In genomic region chr3:38454884-38455638, GRCh38 we compare ENCODE assay signal across 8 cellular contexts. TPM values are rescaled to one million over a fixed set of nuclear protein-coding genes. Genes with fewer than 3 reads are reported as not detected.
DNase-seq lines count a peak whose midpoint lies in the region; ATAC-seq, FAIRE-seq and TF ChIP-seq lines count a peak whose summit lies in the region.

No MANE protein-coding gene starts in this region.

- peak overlapping the region; percentile 65 for H4K5ac ChIP-seq in H1 (ENCODE audit: insufficient read length, low read depth, low read length)

- H2BK12ac ChIP-seq in H1 (ENCODE audit: low read depth, low read length): peak overlapping the region; percentile 93; the same call in 1 of the 2 replicates

- H3K4me2 ChIP-seq in H1 (ENCODE audit: insufficient read depth in 1 of 2, low read depth in 2 of 2, low read length in 2 of 2): peak overlapping the region; percentile 94 to 97

- H4K8ac ChIP-seq in H1 (ENCODE audit: extremely low read depth, insufficient read depth, low read length): peak overlapping the region; percentile 99

- no peak for TF ChIP-seq EP300 in H1 (IDR thresholded peaks at IDR 0.05; ENCODE audit: borderline replicate concordance in 1 of 2, low read depth in 2 of 2, low read length in 2 of 2)

- H3K4me3 Mint-ChIP-seq in memory B cell: peak overlapping the region; percentile 88

- H3K4me3 ChIP-seq in H7 (ENCODE audit: insufficient read depth, low read depth, low read length) (peak overlapping the region; percentile 94), H1 (ENCODE audit: extremely low read depth in 1 of 4, insufficient read depth in 2 of 4, low read depth in 3 of 4, low read length in 4 of 4) (peak overlapping the region; percentile 74 to 99 (median 91))

- H3K27ac ChIP-seq in H1 (ENCODE audit: low read depth, low read length): peak overlapping the region; percentile 99

- H2BK5ac ChIP-seq in H1 (ENCODE audit: low read depth, low read length): peak overlapping the region; percentile 94

- H2BK120ac ChIP-seq in H1 (replicated peaks; ENCODE audit: low read depth, low read length): peak overlapping the region; percentile 74

- peaks cover 8% of the 10 kb centered on the region for H3K27me3 Mint-ChIP-seq in memory B cell

- TF ChIP-seq POLR2A in H1 (IDR thresholded peaks at IDR 0.05; ENCODE audit: control extremely low read depth in 1 of 2, low read depth in 2 of 2, low read length in 2 of 2): peak; percentile 36 to 92

- POLR2A ChIA-PET in H1 (lab: Charles Lee; ENCODE audit: partially characterized antibody): interaction anchor here (0.7 to 2.1 kb wide), 22 partner anchors 8 to 318 kb away, joined by 3 to 10 read pairs (median 4); partner anchors contain the start of genes ACAA1 and XYLB

- H3K18ac ChIP-seq in H1 (ENCODE audit: extremely low read depth, low read length): peak overlapping the region; percentile 72

- 0 out of 4 replicates have a peak, but pooled peaks of 1 of the 2 experiments have one; percentile 2 for TF ChIP-seq RAD21 in H1 (IDR thresholded peaks at IDR 0.05 in 1 of 2, conservative IDR thresholded peaks at IDR 0.05 in 1 of 2; ENCODE audit: low read depth in 2 of 2, low read length in 2 of 2)

- peak overlapping the region; percentile 45 for H3K27ac Mint-ChIP-seq in memory B cell

- H3K23me2 ChIP-seq in H1 (ENCODE audit: low read depth, low read length): peaks cover 20% of the 10 kb centered on the region

- H2AK5ac ChIP-seq in H1 (ENCODE audit: low read depth, low read length): no peak overlapping the region; the same call in none of the 2 replicates

- 0 out of 2 replicates have a peak overlapping the region, but pooled peaks have one; percentile 37 for H2BK15ac ChIP-seq in H1 (ENCODE audit: low read length)

- H3K79me1 ChIP-seq in H1 (ENCODE audit: low read depth, low read length): peaks cover 16% of the 10 kb centered on the region

- H3K4me1 ChIP-seq in H1 (replicated peaks in 1 of 4; ENCODE audit: control insufficient read depth in 3 of 4, insufficient read depth in 4 of 4, low read length in 3 of 4): peaks cover 10 to 24% (median 16%) of the 10 kb centered on the region in 4 experiments

- H3K56ac ChIP-seq in H1 (replicated peaks; ENCODE audit: insufficient read length, low read depth, low read length): peak overlapping the region; percentile 92

- H4K91ac ChIP-seq in H1 (replicated peaks; ENCODE audit: insufficient read length, low read length): peak overlapping the region; percentile 97

- peaks cover 26 to 34% of the 10 kb centered on the region in 2 experiments for H4K20me1 ChIP-seq in H1 (replicated peaks in 1 of 2; ENCODE audit: control insufficient read depth in 1 of 2, insufficient read depth in 2 of 2, low read length in 2 of 2)

- no peak overlapping the region for H2AFZ ChIP-seq in H1 (ENCODE audit: low read length)

- peaks cover 48 to 59% of the 10 kb centered on the region in 2 experiments for H3K79me2 ChIP-seq in H1 (ENCODE audit: control insufficient read depth in 1 of 2, insufficient read depth in 2 of 2, low read length in 2 of 2)

- peak overlapping the region; percentile 96 for H3K4ac ChIP-seq in H1 (replicated peaks; ENCODE audit: insufficient read length, low read depth, low read length)

- H3K9ac ChIP-seq in H1 (replicated peaks in 1 of 4; ENCODE audit: extremely low read depth in 1 of 4, low read depth in 3 of 4, low read length in 3 of 4): peak overlapping the region; percentile 97 to 99 (median 99)

- H3K36me3 ChIP-seq in H7 (replicated peaks; ENCODE audit: control insufficient read depth, insufficient read depth, low read length) (no peaks in the 10 kb centered on the region), H1 (ENCODE audit: control insufficient read depth in 2 of 4, insufficient read depth in 4 of 4, low read length in 3 of 4) (no peaks in the 10 kb centered on the region; a peak in 1 of 8 replicates)

- TF ChIP-seq CTCF in H1 (IDR thresholded peaks at IDR 0.05; ENCODE audit: control extremely low read depth in 1 of 3, insufficient read depth in 1 of 3, low read depth in 1 of 3, low read length in 3 of 3): no peak

- H3K9me3 ChIP-seq in H1 (ENCODE audit: insufficient read depth in 2 of 2, low read depth in 1 of 2, low read length in 1 of 2): 0 out of 4 replicates have a peak, but pooled peaks cover 0 to 5% of the 10 kb centered on the region in 2 experiments

- CTCF ChIA-PET in H1 (lab: Charles Lee; ENCODE audit: partially characterized antibody): interaction anchor here (0.8 to 2.4 kb wide), 7 partner anchors 10 to 108 kb away, joined by 3 to 16 read pairs (median 3); partner anchors contain the start of gene XYLB

- FAIRE-seq in H1 (lab: Jason Lieb, UNC): no peak

- H3K14ac ChIP-seq in H1 (ENCODE audit: insufficient read length): peak overlapping the region; percentile 89

- peaks cover 14% of the 10 kb centered on the region for H3K4me1 Mint-ChIP-seq in memory B cell

- peak; percentile 36 for ATAC-seq in memory B cell (ENCODE audit: low read depth)

- no peak overlapping the region for H3K23ac ChIP-seq in H1 (ENCODE audit: insufficient read length)

- H3K36me3 Mint-ChIP-seq in memory B cell: no peaks in the 10 kb centered on the region

- WGBS in H1 (ENCODE audit: extremely low coverage in 1 of 2, insufficient coverage in 1 of 2, insufficient read length in 1 of 2, insufficient replicate concordance in 2 of 2, low coverage in 1 of 2, low lambda C conversion rate in 2 of 2, missing lambda C conversion rate in 1 of 2), 2 experiments: 2% methylated on average over 33 of the region's 72 CpGs; no CpG with 5 or more reads in 1 of the 2 experiments

- H3K27me3 ChIP-seq in H7 (ENCODE audit: control insufficient read depth, insufficient read depth, low read length): no peaks in the 10 kb centered on the region
- H3K27me3 ChIP-seq in H1 (replicated peaks in 1 of 4; ENCODE audit: control insufficient read depth in 3 of 4, extremely low read depth in 1 of 4, insufficient read depth in 3 of 4, low read length in 3 of 4): no peaks in the 10 kb centered on the region

- no peaks in the 10 kb centered on the region for H3K9me3 Mint-ChIP-seq in memory B cell

- peak; percentile 53 for DNase-seq in DMS 273 treated with DMSO at 0.1 percent for 48 hours (lab: John Stamatoyannopoulos, UW)
- DNase-seq in H7: peak; percentile 95
- DNase-seq in NCI-H2029 treated with DMSO at 0.1 percent for 48 hours (lab: John Stamatoyannopoulos, UW): peak; percentile 71
- peak; percentile 31 for DNase-seq in activated CD4-positive, alpha-beta T cell treated with anti-CD3 and anti-CD28 coated beads, Interleukin-2, amount 50 U/mL, for 1 hour
- peak; percentile 53 to 92 for DNase-seq in H1 (ENCODE audit: low read depth in 1 of 2, low spot score in 2 of 2)
- peak in 1 of 2 donors; percentile 29 for DNase-seq in memory B cell (ENCODE audit: low spot score in 2 of 2)
- peak in 5 of 6 experiments; percentile 11 to 52 (median 21) for DNase-seq in stimulated activated naive CD4-positive, alpha-beta T cell (lab: John Stamatoyannopoulos, UW)
- DNase-seq in dedifferentiated amniotic fluid mesenchymal stem cell (ENCODE audit: extremely low spot score): no peak

- no peak overlapping the region for H2BK20ac ChIP-seq in H1 (ENCODE audit: low read length)

TF ChIP-seq in H1, 55 proteins besides CTCF, POLR2A, EP300 and RAD21 (continues in another document):
- TF ChIP-seq TAF1 (IDR thresholded peaks at IDR 0.05; ENCODE audit: low read depth, low read length) (peak; percentile 86), FOSL1 (IDR thresholded peaks at IDR 0.05; ENCODE audit: insufficient read depth, low read depth, low read length) (no peak), RXRA (IDR thresholded peaks at IDR 0.05; ENCODE audit: insufficient read depth, low read depth, low read length) (no peak), SRF (IDR thresholded peaks at IDR 0.05; ENCODE audit: low read depth, low read length) (no peak), KDM1A (IDR thresholded peaks at IDR 0.05; ENCODE audit: borderline replicate concordance, low read length) (no peak), RFX5 (IDR thresholded peaks at IDR 0.05; ENCODE audit: borderline replicate concordance, low read depth, low read length) (no peak)

RNA-seq across cellular contexts. Expression of gene ACVR2B, which starts 1.4 kb away (rescaled TPM):
- total RNA-seq in H7 (2014; rRNA removed; shearing (Covaris generic)): 39.0 and 53.1 TPM in 2 replicates
- 99.9 and 109 TPM in 2 replicates for total RNA-seq in H1 (2021; fragmentation: NEBNext Ultra II Directional; extraction: Animal tissue kit (Norgen Biotek cat#: 25700))
- 24.7 and 32.2 TPM in 2 replicates for polyA plus RNA-seq in H1 (2011; rRNA removed)
- 25.3 TPM for polyA plus RNA-seq in H1 (2011; cell fraction: cytosol; rRNA removed)
- 44.4 TPM for polyA plus RNA-seq in H1 (2011; cell fraction: nucleus; rRNA removed)
- polyA plus RNA-seq in H1 (2012, experiment 1 of 2): 24.3 to 39.1 TPM (median 27.4 TPM) in 4 replicates
- 3.9 TPM for polyA plus RNA-seq in H1 (2012, experiment 2 of 2)
- 33.2 TPM for polyA plus RNA-seq in H1 (2013, experiment 1 of 2)
- 34.2 TPM for polyA plus RNA-seq in H1 (2013, experiment 2 of 2)
- polyA minus RNA-seq in H1 (2011; rRNA and poly(A)+ RNA removed): 195 and 241 TPM in 2 replicates
- 123 TPM for polyA minus RNA-seq in H1 (2011; cell fraction: cytosol; rRNA and poly(A)+ RNA removed)
- polyA minus RNA-seq in H1 (2011; cell fraction: nucleus; rRNA and poly(A)+ RNA removed): 86.1 TPM

RNA-seq across cellular contexts. Expression of gene EXOG, which starts 41.1 kb away (rescaled TPM):
- total RNA-seq in H7 (2014; rRNA removed; shearing (Covaris generic)): 3.5 and 5.6 TPM in 2 replicates
- 12.2 and 12.9 TPM in 2 replicates for total RNA-seq in H1 (2021; fragmentation: NEBNext Ultra II Directional; extraction: Animal tissue kit (Norgen Biotek cat#: 25700))
- 5.1 and 7.2 TPM in 2 replicates for polyA plus RNA-seq in H1 (2011; rRNA removed)
- polyA plus RNA-seq in H1 (2011; cell fraction: cytosol; rRNA removed): 7.2 TPM
- 7.4 TPM for polyA plus RNA-seq in H1 (2011; cell fraction: nucleus; rRNA removed)
- polyA plus RNA-seq in H1 (2012, experiment 1 of 2): 6.0 to 13.9 TPM (median 8.5 TPM) in 4 replicates
- polyA plus RNA-seq in H1 (2012, experiment 2 of 2): 2.2 TPM
- polyA plus RNA-seq in H1 (2013, experiment 1 of 2): 9.0 TPM
- 7.3 TPM for polyA plus RNA-seq in H1 (2013, experiment 2 of 2)
- polyA minus RNA-seq in H1 (2011; rRNA and poly(A)+ RNA removed): 6.4 and 9.0 TPM in 2 replicates
- 10.0 TPM for polyA minus RNA-seq in H1 (2011; cell fraction: cytosol; rRNA and poly(A)+ RNA removed)
- 10.2 TPM for polyA minus RNA-seq in H1 (2011; cell fraction: nucleus; rRNA and poly(A)+ RNA removed)
